22 cellular contexts compared by ENCODE assay signal in genomic region chr1:67158401-67158800, GRCh38. TPM values are rescaled to one million over a fixed set of nuclear protein-coding genes. Genes with fewer than 3 reads are reported as not detected.
DNase-seq lines count a peak whose midpoint lies in the region; ATAC-seq, FAIRE-seq and TF ChIP-seq lines count a peak whose summit lies in the region.
"Had no signal": no experiment of that assay in that cellular context is flagged by ENCODE, and none has a peak within 500 bp of the region (broad histone marks: within the 10 kb centered on the region; RNA-seq: fewer than 3 reads in every experiment).

No MANE protein-coding gene starts in this region.

- CTCF ChIA-PET in PC-3 (lab: Charles Lee), result no interaction called here
- CTCF ChIA-PET in K562 (lab: Yijun Ruan, JAX; ENCODE audit: low intra/inter-chr PET ratio), result no interaction called here
- CTCF ChIA-PET in PC-9 (lab: Charles Lee), result no interaction called here

- H4K20me1 ChIP-seq in GM23338 (replicated peaks; ENCODE audit: insufficient read depth) (no peaks in the 10 kb centered on the region), PC-3 (ENCODE audit: low read length) (no peaks in the 10 kb centered on the region), K562 (replicated peaks; ENCODE audit: control insufficient read depth, insufficient read depth, low read length) (no peaks in the 10 kb centered on the region), PC-9 (ENCODE audit: insufficient read depth) (no peaks in the 10 kb centered on the region)
- H4K20me1 ChIP-seq: BLaER1 had no signal

- WGBS in K562 (ENCODE audit: insufficient coverage, low coverage, missing lambda C conversion rate), result 6% methylated on average over 2 of the region's 2 CpGs

- H3K9ac ChIP-seq in PC-3 (ENCODE audit: low read length), result no peak overlapping the region
- no peak overlapping the region for H3K9ac ChIP-seq in K562 (ENCODE audit: insufficient read depth in 1 of 2, low read depth in 2 of 2, low read length in 2 of 2)
- H3K9ac ChIP-seq: BLaER1 had no signal

- H3K79me2 ChIP-seq in GM23338 (replicated peaks; ENCODE audit: insufficient read depth) (no peaks in the 10 kb centered on the region), PC-3 (ENCODE audit: low read length) (no peaks in the 10 kb centered on the region), K562 (ENCODE audit: control insufficient read depth, insufficient read depth, low read length) (no peaks in the 10 kb centered on the region), PC-9 (ENCODE audit: low read depth) (no peaks in the 10 kb centered on the region)

- no peak overlapping the region for H3K4me3 Mint-ChIP-seq in activated T-cell treated with anti-CD3 and anti-CD28 coated beads, Interleukin-2, amount 50 U/mL, for 4 hours
- no peak overlapping the region for H3K4me3 Mint-ChIP-seq in GM23338
- H3K4me3 Mint-ChIP-seq: CD8-positive, alpha-beta memory T cell; IgD-negative memory B cell had no signal

- in situ Hi-C loops in K562 (cut with MboI), result no loop called here

- H2AFZ ChIP-seq in GM23338 (no peak overlapping the region), PC-3 (ENCODE audit: low read length) (no peak overlapping the region), K562 (ENCODE audit: low read depth, low read length) (no peak overlapping the region), PC-9 (no peak overlapping the region)

- BruUV-seq in PC-3 (replicated peaks; lab: Mats Ljungman, UMichigan), result no TSS peak
- BruUV-seq in K562 (replicated peaks; lab: Mats Ljungman, UMichigan), result no TSS peak
- no TSS peak for BruUV-seq in PC-9 (replicated peaks; lab: Mats Ljungman, UMichigan)

- H3K4me3 ChIP-seq in GM23338 (no peak overlapping the region), PC-3 (ENCODE audit: low read length) (no peak overlapping the region), K562 (no peak overlapping the region), PC-9 (no peak overlapping the region), H7 (ENCODE audit: insufficient read depth, low read depth, low read length) (no peak overlapping the region)
- H3K4me3 ChIP-seq: BLaER1 had no signal

- no peaks in the 10 kb centered on the region for H3K9me1 ChIP-seq in K562 (ENCODE audit: control insufficient read depth, insufficient read depth, low read length)

- H3K4me2 ChIP-seq in GM23338 (no peak overlapping the region), PC-3 (ENCODE audit: low read length) (no peak overlapping the region), K562 (ENCODE audit: insufficient read depth, low read length) (no peak overlapping the region), PC-9 (no peak overlapping the region)
- H3K4me2 ChIP-seq: BLaER1 had no signal

- ATAC-seq in activated T-cell treated with anti-CD3 and anti-CD28 coated beads, Interleukin-2, amount 50 U/mL, for 4 hours, result peak; percentile 4 to 7
- ATAC-seq in GM23338 (no peak; the same call in 2 of the 3 replicates), PC-3 (no peak), K562 (peak; percentile 61; the same call in 2 of the 3 replicates), HG03108 (IDR thresholded peaks at IDR 0.05; ENCODE audit: unreplicated experiment) (no peak)
- ATAC-seq: HCT116 had no signal

- TF ChIP-seq EP300 in K562 (IDR thresholded peaks at IDR 0.05; ENCODE audit: low read length), result no peak

- H3K9me3 Mint-ChIP-seq in activated T-cell treated with anti-CD3 and anti-CD28 coated beads, Interleukin-2, amount 50 U/mL, for 4 hours, result no peaks in the 10 kb centered on the region
- no peaks in the 10 kb centered on the region; the same call in 2 of the 3 replicates for H3K9me3 Mint-ChIP-seq in GM23338

- H3K27me3 ChIP-seq in GM23338 (ENCODE audit: insufficient read depth), result no peaks in the 10 kb centered on the region
- no peaks in the 10 kb centered on the region for H3K27me3 ChIP-seq in PC-3 (ENCODE audit: low read length)
- peaks cover 0 to 12% of the 10 kb centered on the region in 2 experiments; a peak in 1 of 5 replicates for H3K27me3 ChIP-seq in K562 (ENCODE audit: control insufficient read depth in 2 of 2, insufficient read depth in 2 of 2, low read length in 2 of 2)
- H3K27me3 ChIP-seq in PC-9 (ENCODE audit: insufficient read depth, low read depth), result no peaks in the 10 kb centered on the region
- no peaks in the 10 kb centered on the region for H3K27me3 ChIP-seq in H7 (ENCODE audit: control insufficient read depth, insufficient read depth, low read length)
- H3K27me3 ChIP-seq: BLaER1 had no signal

- no peaks in the 10 kb centered on the region for H3K36me3 Mint-ChIP-seq in activated T-cell treated with anti-CD3 and anti-CD28 coated beads, Interleukin-2, amount 50 U/mL, for 4 hours (ENCODE audit: insufficient read depth)
- no peaks in the 10 kb centered on the region for H3K36me3 Mint-ChIP-seq in GM23338 (ENCODE audit: low read depth)
- H3K36me3 Mint-ChIP-seq: IgD-negative memory B cell had no signal

- peaks cover 5% of the 10 kb centered on the region for H3K27me3 Mint-ChIP-seq in activated T-cell treated with anti-CD3 and anti-CD28 coated beads, Interleukin-2, amount 50 U/mL, for 4 hours (ENCODE audit: low read depth)
- no peaks in the 10 kb centered on the region for H3K27me3 Mint-ChIP-seq in GM23338 (ENCODE audit: insufficient read depth, low read depth, poor library complexity)

- no peak for FAIRE-seq in K562 (lab: Jason Lieb, UNC)

- POLR2A ChIA-PET in PC-3 (lab: Charles Lee; ENCODE audit: unreplicated experiment), result no interaction called here
- POLR2A ChIA-PET in K562 (lab: Yijun Ruan, JAX), result interaction anchor here (0.9 to 1.2 kb wide), 2 partner anchors 9 to 16 kb away, joined by 3 to 6 read pairs; no protein-coding TSS in a partner anchor
- POLR2A ChIA-PET in PC-9 (lab: Charles Lee; ENCODE audit: unreplicated experiment), result no interaction called here

- TF ChIP-seq CTCF in GM23338 (conservative IDR thresholded peaks at IDR 0.05; ENCODE audit: low read depth in 2 of 2), result no peak
- no peak for TF ChIP-seq CTCF in PC-3 (conservative IDR thresholded peaks at IDR 0.05; ENCODE audit: low read depth, low read length)
- no peak for TF ChIP-seq CTCF in K562 (IDR thresholded peaks at IDR 0.05 in 2 of 3, conservative IDR thresholded peaks at IDR 0.05 in 1 of 3; ENCODE audit: insufficient read depth in 2 of 3, low read depth in 1 of 3, low read length in 3 of 3)
- TF ChIP-seq CTCF in PC-9 (conservative IDR thresholded peaks at IDR 0.05), result no peak

- peaks cover 28% of the 10 kb centered on the region for H3K4me1 Mint-ChIP-seq in activated T-cell treated with anti-CD3 and anti-CD28 coated beads, Interleukin-2, amount 50 U/mL, for 4 hours (ENCODE audit: low read depth)
- no peaks in the 10 kb centered on the region for H3K4me1 Mint-ChIP-seq in GM23338
- H3K4me1 Mint-ChIP-seq: IgD-negative memory B cell had no signal

- DNase-seq in activated T-cell treated with anti-CD3 and anti-CD28 coated beads, Interleukin-2, amount 50 U/mL, for 4 hours, result no peak
- no peak for DNase-seq in activated T-cell treated with anti-CD3 and anti-CD28 coated beads for 4 hours
- peak; percentile 42 for DNase-seq in GM23338 (ENCODE audit: low spot score)
- DNase-seq in PC-3, result peak; percentile 6
- no peak for DNase-seq in K562 (ENCODE audit: extremely low read depth in 1 of 4, low spot score in 3 of 4)
- no peak for DNase-seq in PC-9
- no peak for DNase-seq in H7
- DNase-seq: CD8-positive, alpha-beta memory T cell; DMS79; Kasumi-1; MM.1S; NCI-H1092; NCI-H146; NCI-H2081; NCI-H446 treated with DMSO at 0.1 percent for 48 hours; NK-92 treated with Interleukin-12 subunit alpha and Interleukin-12 subunit beta, amount 100 ng/mL, for 24 hours; Right ventricle myocardium superior had no signal

- H3K9me3 ChIP-seq in PC-3 (ENCODE audit: low read length), result no peaks in the 10 kb centered on the region
- no peaks in the 10 kb centered on the region for H3K9me3 ChIP-seq in K562 (replicated peaks; ENCODE audit: control insufficient read depth, insufficient read depth, low read depth, low read length)
- no peaks in the 10 kb centered on the region for H3K9me3 ChIP-seq in PC-9 (ENCODE audit: insufficient read depth, low read depth)
- H3K9me3 ChIP-seq: BLaER1 had no signal

- H3F3A ChIP-seq in GM23338 (replicated peaks; ENCODE audit: low read depth), result no peaks in the 10 kb centered on the region
- peaks cover 5% of the 10 kb centered on the region for H3F3A ChIP-seq in PC-3 (ENCODE audit: low read length, unreplicated experiment)
- H3F3A ChIP-seq in PC-9 (ENCODE audit: insufficient read depth, low read depth), result peaks cover 13% of the 10 kb centered on the region; the same call in 1 of the 2 replicates

- TF ChIP-seq POLR2A in K562 (conservative IDR thresholded peaks at IDR 0.05), result no peak

- H3K27ac Mint-ChIP-seq in GM23338, result no peak overlapping the region
- H3K27ac Mint-ChIP-seq: CD8-positive, alpha-beta memory T cell; IgD-negative memory B cell had no signal

- no peaks in the 10 kb centered on the region for H3K36me3 ChIP-seq in GM23338 (ENCODE audit: insufficient read depth)
- no peaks in the 10 kb centered on the region for H3K36me3 ChIP-seq in PC-3 (ENCODE audit: low read depth, low read length)
- H3K36me3 ChIP-seq in K562 (ENCODE audit: control insufficient read depth, insufficient read depth, low read length), result no peaks in the 10 kb centered on the region
- H3K36me3 ChIP-seq in PC-9 (ENCODE audit: low read depth), result no peaks in the 10 kb centered on the region
- no peaks in the 10 kb centered on the region for H3K36me3 ChIP-seq in H7 (replicated peaks; ENCODE audit: control insufficient read depth, insufficient read depth, low read length)
- H3K36me3 ChIP-seq: BLaER1 had no signal

- H3K9me2 ChIP-seq in GM23338 (ENCODE audit: insufficient read depth) (no peaks in the 10 kb centered on the region; the same call in 1 of the 2 replicates), PC-3 (replicated peaks; ENCODE audit: low read length) (no peaks in the 10 kb centered on the region), PC-9 (ENCODE audit: insufficient read depth) (no peaks in the 10 kb centered on the region)

- H3K4me1 ChIP-seq in GM23338 (ENCODE audit: insufficient read depth) (no peaks in the 10 kb centered on the region), PC-3 (ENCODE audit: insufficient read depth, low read length) (peaks cover 10% of the 10 kb centered on the region), K562 (replicated peaks in 1 of 2; ENCODE audit: control insufficient read depth in 2 of 2, insufficient read depth in 2 of 2, low read length in 2 of 2) (peaks cover 0 to 4% of the 10 kb centered on the region in 2 experiments; a peak in 2 of 5 replicates), PC-9 (replicated peaks; ENCODE audit: insufficient read depth) (peaks cover 7% of the 10 kb centered on the region; the same call in 1 of the 2 replicates)
- H3K4me1 ChIP-seq: BLaER1 had no signal

- TF ChIP-seq RAD21 in K562 (CRISPR knock-in tag; conservative IDR thresholded peaks at IDR 0.05 in 1 of 2, IDR thresholded peaks at IDR 0.05 in 1 of 2), result no peak

- intact Hi-C loops in PC-3 (cut with micrococcal nuclease), result no loop called here
- intact Hi-C loops in K562 (cut with micrococcal nuclease), result no loop called here
- intact Hi-C loops in PC-9 (cut with micrococcal nuclease; ENCODE audit: unreplicated experiment), result no loop called here

- H3K27ac ChIP-seq in GM23338 (ENCODE audit: low read depth) (no peak overlapping the region), PC-3 (ENCODE audit: low read length) (no peak overlapping the region), K562 (ENCODE audit: extremely low read depth, low read depth, low read length) (no peak overlapping the region), PC-9 (no peak overlapping the region)
- H3K27ac ChIP-seq: BLaER1 had no signal

RNA-seq across cellular contexts. Expression of gene IL23R, which starts 7.9 kb away (rescaled TPM):
- total RNA-seq in activated T-cell treated with anti-CD3 and anti-CD28 coated beads, Interleukin-2, amount 50 U/mL, for 4 hours, result 10 to 100 TPM in 1 of 3 donors, 1 to 10 TPM in 2; 7.5 to 14.4 (median 8.6) TPM
- total RNA-seq in GM23338 (2014; rRNA removed; shearing (Covaris generic)), result not detected in 2 replicates
- polyA plus RNA-seq in GM23338 (2016; fragmentation: Nextera tagmentation; extraction: Ambion mirVana), result not detected in 2 replicates
- total RNA-seq in PC-3 (2014; rRNA removed), result not detected in 2 replicates
- total RNA-seq in K562 (2011; cell fraction: chromatin; rRNA removed; ENCODE audit: low replicate concordance), result 7.6 and 32.5 TPM in 2 replicates
- total RNA-seq in K562 (2011; cell fraction: nucleolus; rRNA removed), result 3.3 and 8.6 TPM in 2 replicates
- 12.7 and 14.7 TPM in 2 replicates for total RNA-seq in K562 (2011; cell fraction: nucleoplasm; rRNA removed)
- 22.8 and 23.0 TPM in 2 replicates for total RNA-seq in K562 (2014; rRNA removed)
- 50.3 and 64.1 TPM in 2 replicates for total RNA-seq in K562 (2014; rRNA removed; fragmentation: Illumina TruSeq; extraction: Trizol)
- total RNA-seq in K562 (2015; rRNA removed; fragmentation: Illumina TruSeq; extraction: Trizol), result 51.0 and 52.7 TPM in 2 replicates
- total RNA-seq in K562 (2021), result 23.8 and 24.7 TPM in 2 replicates
- polyA plus RNA-seq in K562 (2011; rRNA removed), result 4.4 and 25.7 TPM in 2 replicates
- polyA plus RNA-seq in K562 (2011; cell fraction: cytosol; rRNA removed), result 0.69 and 13.2 TPM in 2 replicates
- polyA plus RNA-seq in K562 (2011; cell fraction: nucleus; rRNA removed), result 0.92 and 9.7 TPM in 2 replicates
- 13.3 and 38.2 TPM in 2 replicates for polyA plus RNA-seq in K562 (2012)
- 34.8 and 38.9 TPM in 2 replicates for polyA plus RNA-seq in K562 (2014; fragmentation: Illumina TruSeq; extraction: Trizol)
- 1 to 10 TPM; 5.5 to 7.0 TPM for polyA plus RNA-seq in K562 (2014; fragmentation: Nextera tagmentation; extraction: Ambion mirVana)
- polyA plus RNA-seq in K562 (2014; rRNA removed), result 17.2 and 22.0 TPM in 2 replicates
- polyA minus RNA-seq in K562 (2011; rRNA and poly(A)+ RNA removed), result 5.8 and 59.8 TPM in 2 replicates
- 2.8 and 10.3 TPM in 2 replicates for polyA minus RNA-seq in K562 (2011; cell fraction: cytosol; rRNA and poly(A)+ RNA removed)
- polyA minus RNA-seq in K562 (2011; cell fraction: nucleus; rRNA and poly(A)+ RNA removed), result 1.2 and 25.8 TPM in 2 replicates
- not detected in 2 replicates for total RNA-seq in PC-9 (2021)
- total RNA-seq in H7 (2014; rRNA removed; shearing (Covaris generic)), result not detected in 2 replicates
- total RNA-seq: A673, Right ventricle myocardium superior had no signal
- polyA plus RNA-seq: IgD-negative memory B cell had no signal

RNA-seq across cellular contexts. Expression of gene C1orf141, which starts 23.6 kb away (rescaled TPM):
- total RNA-seq in activated T-cell treated with anti-CD3 and anti-CD28 coated beads, Interleukin-2, amount 50 U/mL, for 4 hours, result under 1 TPM in 2 of 3 donors, not detected in 1; 0.11 to 0.25 TPM
- total RNA-seq in GM23338 (2014; rRNA removed; shearing (Covaris generic)), result not detected in 2 replicates
- polyA plus RNA-seq in GM23338 (2016; fragmentation: Nextera tagmentation; extraction: Ambion mirVana), result not detected in 2 replicates
- total RNA-seq in PC-3 (2014; rRNA removed), result not detected in 2 replicates
- not detected in 2 replicates for total RNA-seq in K562 (2011; cell fraction: chromatin; rRNA removed; ENCODE audit: low replicate concordance)
- total RNA-seq in K562 (2011; cell fraction: nucleolus; rRNA removed), result not detected in 2 replicates
- not detected in 2 replicates for total RNA-seq in K562 (2011; cell fraction: nucleoplasm; rRNA removed)
- total RNA-seq in K562 (2014; rRNA removed), result not detected in 2 replicates
- total RNA-seq in K562 (2014; rRNA removed; fragmentation: Illumina TruSeq; extraction: Trizol), result not detected in 2 replicates
- total RNA-seq in K562 (2015; rRNA removed; fragmentation: Illumina TruSeq; extraction: Trizol), result not detected in 2 replicates
- 0.18 TPM in 1 of 2 replicates, not detected in the other for total RNA-seq in K562 (2021)
- polyA plus RNA-seq in K562 (2011; rRNA removed), result not detected in 2 replicates
- polyA plus RNA-seq in K562 (2011; cell fraction: cytosol; rRNA removed), result not detected in 2 replicates
- not detected in 2 replicates for polyA plus RNA-seq in K562 (2011; cell fraction: nucleus; rRNA removed)
- not detected in 2 replicates for polyA plus RNA-seq in K562 (2012)
- polyA plus RNA-seq in K562 (2014; fragmentation: Illumina TruSeq; extraction: Trizol), result not detected in 2 replicates
- polyA plus RNA-seq in K562 (2014; fragmentation: Nextera tagmentation; extraction: Ambion mirVana), result not detected
- not detected in 2 replicates for polyA plus RNA-seq in K562 (2014; rRNA removed)
- polyA minus RNA-seq in K562 (2011; rRNA and poly(A)+ RNA removed), result not detected in 2 replicates
- polyA minus RNA-seq in K562 (2011; cell fraction: cytosol; rRNA and poly(A)+ RNA removed), result not detected in 2 replicates
- polyA minus RNA-seq in K562 (2011; cell fraction: nucleus; rRNA and poly(A)+ RNA removed), result not detected in 2 replicates
- not detected in 2 replicates for total RNA-seq in PC-9 (2021)
- total RNA-seq in H7 (2014; rRNA removed; shearing (Covaris generic)), result not detected in 2 replicates
- total RNA-seq: A673; CD8-positive, alpha-beta memory T cell; Right ventricle myocardium superior had no signal
- polyA plus RNA-seq: CD8-positive, alpha-beta memory T cell; IgD-negative memory B cell had no signal

Comparison
In these comparisons a context has a peak if more than half of its experiments do, and no peak if none do; other contexts are left out.
1. ATAC-seq: peak in activated T-cell treated with anti-CD3 and anti-CD28 coated beads, Interleukin-2, amount 50 U/mL, for 4 hours (2 of 2) and K562 (single experiment); none in GM23338 (single experiment), PC-3 (single experiment) and HG03108 (single experiment).
2. DNase-seq: peak in GM23338 (single experiment) and PC-3 (single experiment); none in activated T-cell treated with anti-CD3 and anti-CD28 coated beads, Interleukin-2, amount 50 U/mL, for 4 hours (single experiment), activated T-cell treated with anti-CD3 and anti-CD28 coated beads for 4 hours (single experiment), K562 (0 of 4), PC-9 (0 of 2) and H7 (single experiment).